Comparison of ENCODE assay signal across 1 cellular context in the genomic region with DNA sequence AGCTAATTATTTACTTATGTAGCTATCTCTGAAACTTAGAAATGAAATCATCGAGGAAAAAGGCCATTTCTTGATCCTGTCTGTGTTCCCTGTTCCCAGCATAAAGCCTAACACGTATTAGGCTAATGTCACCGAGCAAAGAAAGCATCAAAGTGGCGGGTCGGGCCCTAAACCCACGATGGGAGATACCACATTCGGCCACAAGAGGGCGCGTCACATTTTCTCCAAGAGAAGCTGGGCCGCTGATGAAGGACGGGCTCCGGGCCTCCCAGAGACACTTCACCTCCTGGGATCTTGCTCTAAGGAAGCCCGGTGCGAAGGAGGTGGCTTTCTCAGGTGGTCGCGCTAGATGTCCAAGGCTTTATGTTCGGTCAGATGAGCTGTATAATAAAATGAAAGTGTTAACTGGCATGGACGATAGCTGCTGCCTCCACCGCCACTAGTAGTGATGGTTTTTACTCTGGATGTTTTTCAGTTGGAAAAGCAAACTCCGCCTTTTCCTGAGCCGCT.
TF ChIP-seq lines count a peak whose summit lies in the region.

No MANE protein-coding gene starts in this region.

TF ChIP-seq in HepG2, 621 proteins besides CTCF, POLR2A, EP300 and RAD21 (continued from another document and continues in another):
- TF ChIP-seq, protein P1, sequence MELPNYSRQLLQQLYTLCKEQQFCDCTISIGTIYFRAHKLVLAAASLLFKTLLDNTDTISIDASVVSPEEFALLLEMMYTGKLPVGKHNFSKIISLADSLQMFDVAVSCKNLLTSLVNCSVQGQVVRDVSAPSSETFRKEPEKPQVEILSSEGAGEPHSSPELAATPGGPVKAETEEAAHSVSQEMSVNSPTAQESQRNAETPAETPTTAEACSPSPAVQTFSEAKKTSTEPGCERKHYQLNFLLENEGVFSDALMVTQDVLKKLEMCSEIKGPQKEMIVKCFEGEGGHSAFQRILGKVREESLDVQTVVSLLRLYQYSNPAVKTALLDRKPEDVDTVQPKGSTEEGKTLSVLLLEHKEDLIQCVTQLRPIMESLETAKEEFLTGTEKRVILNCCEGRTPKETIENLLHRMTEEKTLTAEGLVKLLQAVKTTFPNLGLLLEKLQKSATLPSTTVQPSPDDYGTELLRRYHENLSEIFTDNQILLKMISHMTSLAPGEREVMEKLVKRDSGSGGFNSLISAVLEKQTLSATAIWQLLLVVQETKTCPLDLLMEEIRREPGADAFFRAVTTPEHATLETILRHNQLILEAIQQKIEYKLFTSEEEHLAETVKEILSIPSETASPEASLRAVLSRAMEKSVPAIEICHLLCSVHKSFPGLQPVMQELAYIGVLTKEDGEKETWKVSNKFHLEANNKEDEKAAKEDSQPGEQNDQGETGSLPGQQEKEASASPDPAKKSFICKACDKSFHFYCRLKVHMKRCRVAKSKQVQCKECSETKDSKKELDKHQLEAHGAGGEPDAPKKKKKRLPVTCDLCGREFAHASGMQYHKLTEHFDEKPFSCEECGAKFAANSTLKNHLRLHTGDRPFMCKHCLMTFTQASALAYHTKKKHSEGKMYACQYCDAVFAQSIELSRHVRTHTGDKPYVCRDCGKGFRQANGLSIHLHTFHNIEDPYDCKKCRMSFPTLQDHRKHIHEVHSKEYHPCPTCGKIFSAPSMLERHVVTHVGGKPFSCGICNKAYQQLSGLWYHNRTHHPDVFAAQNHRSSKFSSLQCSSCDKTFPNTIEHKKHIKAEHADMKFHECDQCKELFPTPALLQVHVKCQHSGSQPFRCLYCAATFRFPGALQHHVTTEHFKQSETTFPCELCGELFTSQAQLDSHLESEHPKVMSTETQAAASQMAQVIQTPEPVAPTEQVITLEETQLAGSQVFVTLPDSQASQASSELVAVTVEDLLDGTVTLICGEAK (IDR thresholded peaks at IDR 0.05) = no peak
- TF ChIP-seq, protein P1 (CRISPR knock-in tag; IDR thresholded peaks at IDR 0.05) = no peak
- no peak; the same call in 1 of the 2 replicates for TF ChIP-seq SOX5 (CRISPR knock-in tag; IDR thresholded peaks at IDR 0.05; ENCODE audit: borderline replicate concordance)
- no peak for TF ChIP-seq ZNF883 (CRISPR knock-in tag; IDR thresholded peaks at IDR 0.05; ENCODE audit: not compliant biosample characterization)
- TF ChIP-seq, protein P2, sequence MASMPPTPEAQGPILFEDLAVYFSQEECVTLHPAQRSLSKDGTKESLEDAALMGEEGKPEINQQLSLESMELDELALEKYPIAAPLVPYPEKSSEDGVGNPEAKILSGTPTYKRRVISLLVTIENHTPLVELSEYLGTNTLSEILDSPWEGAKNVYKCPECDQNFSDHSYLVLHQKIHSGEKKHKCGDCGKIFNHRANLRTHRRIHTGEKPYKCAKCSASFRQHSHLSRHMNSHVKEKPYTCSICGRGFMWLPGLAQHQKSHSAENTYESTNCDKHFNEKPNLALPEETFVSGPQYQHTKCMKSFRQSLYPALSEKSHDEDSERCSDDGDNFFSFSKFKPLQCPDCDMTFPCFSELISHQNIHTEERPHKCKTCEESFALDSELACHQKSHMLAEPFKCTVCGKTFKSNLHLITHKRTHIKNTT (CRISPR knock-in tag; IDR thresholded peaks at IDR 0.05) = no peak
- TF ChIP-seq, protein P3, sequence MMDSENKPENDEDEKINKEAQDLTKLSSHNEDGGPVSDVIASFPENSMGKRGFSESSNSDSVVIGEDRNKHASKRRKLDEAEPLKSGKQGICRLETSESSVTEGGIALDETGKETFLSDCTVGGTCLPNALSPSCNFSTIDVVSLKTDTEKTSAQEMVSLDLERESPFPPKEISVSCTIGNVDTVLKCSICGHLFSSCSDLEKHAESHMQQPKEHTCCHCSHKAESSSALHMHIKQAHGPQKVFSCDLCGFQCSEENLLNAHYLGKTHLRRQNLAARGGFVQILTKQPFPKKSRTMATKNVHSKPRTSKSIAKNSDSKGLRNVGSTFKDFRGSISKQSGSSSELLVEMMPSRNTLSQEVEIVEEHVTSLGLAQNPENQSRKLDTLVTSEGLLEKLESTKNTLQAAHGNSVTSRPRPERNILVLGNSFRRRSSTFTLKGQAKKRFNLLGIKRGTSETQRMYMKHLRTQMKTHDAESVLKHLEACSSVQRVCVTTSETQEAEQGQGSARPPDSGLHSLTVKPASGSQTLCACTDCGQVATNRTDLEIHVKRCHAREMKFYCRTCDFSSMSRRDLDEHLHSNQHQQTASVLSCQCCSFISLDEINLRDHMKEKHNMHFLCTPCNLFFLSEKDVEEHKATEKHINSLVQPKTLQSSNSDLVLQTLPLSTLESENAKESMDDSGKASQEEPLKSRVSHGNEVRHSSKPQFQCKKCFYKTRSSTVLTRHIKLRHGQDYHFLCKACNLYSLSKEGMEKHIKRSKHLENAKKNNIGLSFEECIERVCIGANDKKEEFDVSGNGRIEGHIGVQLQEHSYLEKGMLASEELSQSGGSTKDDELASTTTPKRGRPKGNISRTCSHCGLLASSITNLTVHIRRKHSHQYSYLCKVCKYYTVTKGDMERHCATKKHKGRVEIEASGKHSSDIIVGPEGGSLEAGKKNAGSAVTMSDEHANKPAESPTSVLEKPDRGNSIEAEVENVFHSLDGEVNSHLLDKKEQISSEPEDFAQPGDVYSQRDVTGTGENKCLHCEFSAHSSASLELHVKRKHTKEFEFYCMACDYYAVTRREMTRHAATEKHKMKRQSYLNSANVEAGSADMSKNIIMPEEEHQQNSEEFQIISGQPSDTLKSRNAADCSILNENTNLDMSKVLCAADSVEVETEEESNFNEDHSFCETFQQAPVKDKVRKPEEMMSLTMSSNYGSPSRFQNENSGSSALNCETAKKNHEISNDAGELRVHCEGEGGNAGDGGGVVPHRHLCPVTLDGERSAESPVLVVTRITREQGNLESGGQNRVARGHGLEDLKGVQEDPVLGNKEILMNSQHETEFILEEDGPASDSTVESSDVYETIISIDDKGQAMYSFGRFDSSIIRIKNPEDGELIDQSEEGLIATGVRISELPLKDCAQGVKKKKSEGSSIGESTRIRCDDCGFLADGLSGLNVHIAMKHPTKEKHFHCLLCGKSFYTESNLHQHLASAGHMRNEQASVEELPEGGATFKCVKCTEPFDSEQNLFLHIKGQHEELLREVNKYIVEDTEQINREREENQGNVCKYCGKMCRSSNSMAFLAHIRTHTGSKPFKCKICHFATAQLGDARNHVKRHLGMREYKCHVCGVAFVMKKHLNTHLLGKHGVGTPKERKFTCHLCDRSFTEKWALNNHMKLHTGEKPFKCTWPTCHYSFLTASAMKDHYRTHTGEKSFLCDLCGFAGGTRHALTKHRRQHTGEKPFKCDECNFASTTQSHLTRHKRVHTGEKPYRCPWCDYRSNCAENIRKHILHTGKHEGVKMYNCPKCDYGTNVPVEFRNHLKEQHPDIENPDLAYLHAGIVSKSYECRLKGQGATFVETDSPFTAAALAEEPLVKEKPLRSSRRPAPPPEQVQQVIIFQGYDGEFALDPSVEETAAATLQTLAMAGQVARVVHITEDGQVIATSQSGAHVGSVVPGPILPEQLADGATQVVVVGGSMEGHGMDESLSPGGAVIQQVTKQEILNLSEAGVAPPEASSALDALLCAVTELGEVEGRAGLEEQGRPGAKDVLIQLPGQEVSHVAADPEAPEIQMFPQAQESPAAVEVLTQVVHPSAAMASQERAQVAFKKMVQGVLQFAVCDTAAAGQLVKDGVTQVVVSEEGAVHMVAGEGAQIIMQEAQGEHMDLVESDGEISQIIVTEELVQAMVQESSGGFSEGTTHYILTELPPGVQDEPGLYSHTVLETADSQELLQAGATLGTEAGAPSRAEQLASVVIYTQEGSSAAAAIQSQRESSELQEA (CRISPR knock-in tag; IDR thresholded peaks at IDR 0.05; ENCODE audit: not compliant biosample characterization) = no peak
- no peak for TF ChIP-seq KDM4B (CRISPR knock-in tag; IDR thresholded peaks at IDR 0.05)
- TF ChIP-seq JDP2 (CRISPR knock-in tag; IDR thresholded peaks at IDR 0.05; ENCODE audit: borderline replicate concordance) = no peak
- peak; percentile 50; the same call in 1 of the 2 replicates for TF ChIP-seq RXRB (CRISPR knock-in tag; IDR thresholded peaks at IDR 0.05; ENCODE audit: borderline replicate concordance)
- TF ChIP-seq WIZ (CRISPR knock-in tag; IDR thresholded peaks at IDR 0.05) = no peak
- peak; percentile 51; the same call in 1 of the 2 replicates for TF ChIP-seq ZFX (CRISPR knock-in tag; IDR thresholded peaks at IDR 0.05; ENCODE audit: low read depth)
- TF ChIP-seq FOXA3 (CRISPR knock-in tag; IDR thresholded peaks at IDR 0.05) = 0 out of 2 replicates have a peak, but pooled peaks have one; percentile 32
- no peak for TF ChIP-seq MED13 (CRISPR knock-in tag; IDR thresholded peaks at IDR 0.05)
- TF ChIP-seq ZNF431 (CRISPR knock-in tag; IDR thresholded peaks at IDR 0.05; ENCODE audit: borderline replicate concordance, low read depth) = no peak
- TF ChIP-seq CHCHD3 (CRISPR knock-in tag; IDR thresholded peaks at IDR 0.05) = no peak
- no peak for TF ChIP-seq RARA (CRISPR knock-in tag; IDR thresholded peaks at IDR 0.05)
- TF ChIP-seq KDM1A (CRISPR knock-in tag; IDR thresholded peaks at IDR 0.05) = no peak
- TF ChIP-seq ZNF619 (CRISPR knock-in tag; IDR thresholded peaks at IDR 0.05) = 0 out of 2 replicates have a peak, but pooled peaks have one; percentile 12
- TF ChIP-seq, protein P4, sequence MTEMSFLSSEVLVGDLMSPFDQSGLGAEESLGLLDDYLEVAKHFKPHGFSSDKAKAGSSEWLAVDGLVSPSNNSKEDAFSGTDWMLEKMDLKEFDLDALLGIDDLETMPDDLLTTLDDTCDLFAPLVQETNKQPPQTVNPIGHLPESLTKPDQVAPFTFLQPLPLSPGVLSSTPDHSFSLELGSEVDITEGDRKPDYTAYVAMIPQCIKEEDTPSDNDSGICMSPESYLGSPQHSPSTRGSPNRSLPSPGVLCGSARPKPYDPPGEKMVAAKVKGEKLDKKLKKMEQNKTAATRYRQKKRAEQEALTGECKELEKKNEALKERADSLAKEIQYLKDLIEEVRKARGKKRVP (CRISPR knock-in tag; IDR thresholded peaks at IDR 0.05) = no peak
- TF ChIP-seq, protein P5, sequence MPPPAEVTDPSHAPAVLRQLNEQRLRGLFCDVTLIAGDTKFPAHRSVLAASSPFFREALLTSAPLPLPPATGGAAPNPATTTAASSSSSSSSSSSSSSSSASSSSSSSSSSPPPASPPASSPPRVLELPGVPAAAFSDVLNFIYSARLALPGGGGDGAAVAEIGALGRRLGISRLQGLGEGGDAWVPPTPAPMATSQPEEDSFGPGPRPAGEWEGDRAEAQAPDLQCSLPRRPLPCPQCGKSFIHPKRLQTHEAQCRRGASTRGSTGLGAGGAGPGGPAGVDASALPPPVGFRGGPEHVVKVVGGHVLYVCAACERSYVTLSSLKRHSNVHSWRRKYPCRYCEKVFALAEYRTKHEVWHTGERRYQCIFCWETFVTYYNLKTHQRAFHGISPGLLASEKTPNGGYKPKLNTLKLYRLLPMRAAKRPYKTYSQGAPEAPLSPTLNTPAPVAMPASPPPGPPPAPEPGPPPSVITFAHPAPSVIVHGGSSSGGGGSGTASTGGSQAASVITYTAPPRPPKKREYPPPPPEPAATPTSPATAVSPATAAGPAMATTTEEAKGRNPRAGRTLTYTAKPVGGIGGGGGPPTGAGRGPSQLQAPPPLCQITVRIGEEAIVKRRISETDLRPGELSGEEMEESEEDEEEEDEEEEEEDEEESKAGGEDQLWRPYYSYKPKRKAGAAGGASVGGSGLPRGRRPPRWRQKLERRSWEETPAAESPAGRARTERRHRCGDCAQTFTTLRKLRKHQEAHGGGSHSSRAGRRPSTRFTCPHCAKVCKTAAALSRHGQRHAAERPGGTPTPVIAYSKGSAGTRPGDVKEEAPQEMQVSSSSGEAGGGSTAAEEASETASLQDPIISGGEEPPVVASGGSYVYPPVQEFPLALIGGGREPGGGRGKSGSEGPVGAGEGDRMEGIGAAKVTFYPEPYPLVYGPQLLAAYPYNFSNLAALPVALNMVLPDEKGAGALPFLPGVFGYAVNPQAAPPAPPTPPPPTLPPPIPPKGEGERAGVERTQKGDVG (CRISPR knock-in tag; IDR thresholded peaks at IDR 0.05; ENCODE audit: borderline replicate concordance) = no peak
- no peak for TF ChIP-seq ELF3 (CRISPR knock-in tag; IDR thresholded peaks at IDR 0.05)
- TF ChIP-seq, protein P6, sequence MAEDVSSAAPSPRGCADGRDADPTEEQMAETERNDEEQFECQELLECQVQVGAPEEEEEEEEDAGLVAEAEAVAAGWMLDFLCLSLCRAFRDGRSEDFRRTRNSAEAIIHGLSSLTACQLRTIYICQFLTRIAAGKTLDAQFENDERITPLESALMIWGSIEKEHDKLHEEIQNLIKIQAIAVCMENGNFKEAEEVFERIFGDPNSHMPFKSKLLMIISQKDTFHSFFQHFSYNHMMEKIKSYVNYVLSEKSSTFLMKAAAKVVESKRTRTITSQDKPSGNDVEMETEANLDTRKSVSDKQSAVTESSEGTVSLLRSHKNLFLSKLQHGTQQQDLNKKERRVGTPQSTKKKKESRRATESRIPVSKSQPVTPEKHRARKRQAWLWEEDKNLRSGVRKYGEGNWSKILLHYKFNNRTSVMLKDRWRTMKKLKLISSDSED (CRISPR knock-in tag; IDR thresholded peaks at IDR 0.05) = no peak
- TF ChIP-seq FOXM1 (CRISPR knock-in tag; IDR thresholded peaks at IDR 0.05) = no peak
- TF ChIP-seq YY1 (IDR thresholded peaks at IDR 0.05; ENCODE audit: insufficient read depth, insufficient replicate concordance, low read depth, low read length) = peak; percentile 54
